Comparison of ENCODE assay signal across 10 cellular contexts in genomic region chr1:156497078-156497742, GRCh38. TPM values are rescaled to one million over a fixed set of nuclear protein-coding genes. Genes with fewer than 3 reads are reported as not detected.
A peak's percentile ranks its signal among the peaks of the same experiment; 100 is the strongest.
DNase-seq lines count a peak whose midpoint lies in the region; ATAC-seq and TF ChIP-seq lines count a peak whose summit lies in the region.
"Had no signal": no experiment of that assay in that cellular context is flagged by ENCODE, and none has a peak within 500 bp of the region (broad histone marks: within the 10 kb centered on the region; RNA-seq: fewer than 3 reads in every experiment).

No MANE protein-coding gene starts in this region.

- H3K27me3 ChIP-seq in CD8-positive, alpha-beta memory T cell (ENCODE audit: insufficient read depth, low read length, poor library complexity, severe bottlenecking), result no peaks in the 10 kb centered on the region
- H3K27me3 ChIP-seq in Peyer's patch (no peaks in the 10 kb centered on the region), psoas muscle (ENCODE audit: insufficient read depth in 3 of 3, low read length in 2 of 3) (no peaks in the 10 kb centered on the region)

- ATAC-seq in psoas muscle (peak in 3 of 4 donors; percentile 14 to 41 (median 35)), GM18867 (IDR thresholded peaks at IDR 0.05; ENCODE audit: unreplicated experiment) (no peak)

- H3K4me1 Mint-ChIP-seq in CD8-positive, alpha-beta memory T cell, result peaks cover 78 to 80% (median 79%) of the 10 kb centered on the region in 3 donors

- peak overlapping the region; percentile 70 to 100 (median 90) for H3K27ac Mint-ChIP-seq in CD8-positive, alpha-beta memory T cell

- no peaks in the 10 kb centered on the region for H3K9me3 ChIP-seq in CD8-positive, alpha-beta memory T cell (ENCODE audit: low read length)
- no peaks in the 10 kb centered on the region for H3K9me3 ChIP-seq in Peyer's patch
- no peaks in the 10 kb centered on the region for H3K9me3 ChIP-seq in psoas muscle

- peaks cover 0 to 55% (median 4%) of the 10 kb centered on the region in 3 donors for H3K36me3 Mint-ChIP-seq in CD8-positive, alpha-beta memory T cell

- peak overlapping the region; percentile 81 to 95 (median 92) for H3K4me3 Mint-ChIP-seq in CD8-positive, alpha-beta memory T cell

- TF ChIP-seq CTCF in Peyer's patch (IDR thresholded peaks at IDR 0.05) (no peak), fibroblast of the aortic adventitia (IDR thresholded peaks at IDR 0.05; ENCODE audit: insufficient read depth, low read length) (no peak), psoas muscle (IDR thresholded peaks at IDR 0.05) (no peak)

- POLR2A ChIA-PET in CD8-positive, alpha-beta memory T cell (lab: Charles Lee), result interaction anchor here (1.6 kb wide), 1 partner anchor 11 kb away, joined by 5 read pairs; no protein-coding TSS in a partner anchor

- intact Hi-C loops in psoas muscle (cut with DNase I), result loop anchor here in 1 of 2 donors (5.0 kb wide), 1 partner anchor 35 kb away; no protein-coding TSS in a partner anchor

- DNase-seq in CD8-positive, alpha-beta memory T cell, result no peak
- DNase-seq in Peyer's patch (peak in 1 of 3 donors; percentile 79), fibroblast of the aortic adventitia (ENCODE audit: low read depth) (no peak), psoas muscle (peak in 1 of 2 donors; percentile 83), putamen (ENCODE audit: low spot score) (no peak), GF-D8 (lab: John Stamatoyannopoulos, UW) (no peak)
- DNase-seq in stimulated activated CD4-positive, alpha-beta T cell treated with anti-CD3 and anti-CD28 coated beads, Interleukin-15, amount 100 ng/mL, for 24 hours, result no peak
- DNase-seq: NCI-H1694 had no signal

- peak in 1 of 2 donors; percentile 21 for TF ChIP-seq POLR2A in Peyer's patch (IDR thresholded peaks at IDR 0.05)

- H3K4me3 ChIP-seq in CD8-positive, alpha-beta memory T cell (ENCODE audit: low read length), result peak overlapping the region; percentile 31
- H3K4me3 ChIP-seq in Peyer's patch (peak overlapping the region in 2 of 4 donors; percentile 26 to 94), fibroblast of the aortic adventitia (ENCODE audit: low read depth, low read length) (peak overlapping the region; percentile 37), psoas muscle (peak overlapping the region; percentile 98)

- peaks cover 6% of the 10 kb centered on the region for H3K36me3 ChIP-seq in CD8-positive, alpha-beta memory T cell (ENCODE audit: insufficient read depth, low read length)
- H3K36me3 ChIP-seq in Peyer's patch (peaks cover 0 to 6% (median 0%) of the 10 kb centered on the region in 3 donors), psoas muscle (ENCODE audit: insufficient read depth in 1 of 2, low read depth in 1 of 2) (peaks cover 0 to 11% of the 10 kb centered on the region in 2 donors)

- 14 to 34% (median 18%) methylated on average over 11 of the region's 11 CpGs for WGBS in psoas muscle, 3 donors

- H3K27ac ChIP-seq in CD8-positive, alpha-beta memory T cell (ENCODE audit: low read depth, low read length), result no peak overlapping the region
- peak overlapping the region; percentile 8 to 98 (median 50) for H3K27ac ChIP-seq in Peyer's patch
- H3K27ac ChIP-seq in psoas muscle, result peak overlapping the region; percentile 99
- H3K27ac ChIP-seq: epithelial cell of prostate had no signal

- H3K4me1 ChIP-seq in CD8-positive, alpha-beta memory T cell (ENCODE audit: insufficient read depth, low read length), result peaks cover 82% of the 10 kb centered on the region
- H3K4me1 ChIP-seq in Peyer's patch, result peaks cover 3 to 73% (median 63%) of the 10 kb centered on the region in 4 donors
- H3K4me1 ChIP-seq in psoas muscle, result peaks cover 69% of the 10 kb centered on the region

- H3K27me3 Mint-ChIP-seq in CD8-positive, alpha-beta memory T cell, result no peaks in the 10 kb centered on the region

- CTCF ChIA-PET in CD8-positive, alpha-beta memory T cell (lab: Charles Lee), result interaction anchor here (0.8 to 13.1 kb wide), 3 partner anchors 8 to 40 kb away, joined by 3 to 177 read pairs (median 5); no protein-coding TSS in a partner anchor

- H3K9me3 Mint-ChIP-seq in CD8-positive, alpha-beta memory T cell, result no peaks in the 10 kb centered on the region

RNA-seq across cellular contexts. Expression of gene MEF2D, which starts 3.4 kb away (rescaled TPM):
- 10 to 100 TPM; 32.9 to 35.4 TPM for total RNA-seq in CD8-positive, alpha-beta memory T cell
- polyA plus RNA-seq in CD8-positive, alpha-beta memory T cell, result 19.2 TPM
- total RNA-seq in Peyer's patch, result 10 to 100 TPM; 46.8 to 97.4 (median 64.1) TPM
- 6.0 and 11.6 TPM in 2 replicates for total RNA-seq in fibroblast of the aortic adventitia (ENCODE audit: low replicate concordance)
- 100 to 1,000 TPM; 126 to 258 (median 188) TPM for total RNA-seq in psoas muscle
- polyA plus RNA-seq in psoas muscle, result 10 to 100 TPM; 43.1 to 65.3 (median 58.4) TPM
